8 cellular contexts compared by ENCODE assay signal in genomic region chr4:139560396-139561084, GRCh38. TPM values are rescaled to one million over a fixed set of nuclear protein-coding genes. Genes with fewer than 3 reads are reported as not detected.
DNase-seq lines count a peak whose midpoint lies in the region; ATAC-seq and FAIRE-seq lines count a peak whose summit lies in the region.

No MANE protein-coding gene starts in this region.

- H3K9me3 Mint-ChIP-seq in activated T-helper 2 cell treated with anti-CD3 and anti-CD28 coated beads, Interferon-gamma antibody, Interleukin-2, Interleukin-4, amounts not matched to agents 10 μg/mL and 5 μg/mL and 100 μg/mL, durations not matched to agents 14 hours and 24 hours and 36 hours: no peaks in the 10 kb centered on the region
- H3K9me3 Mint-ChIP-seq in natural killer cell treated with Interleukin-12 subunit alpha and Interleukin-12 subunit beta and Interleukin-15 and Interleukin-18, amount 100 ng/mL, for 72 hours: no peaks in the 10 kb centered on the region

- peak overlapping the region; percentile 2 for H3K27ac Mint-ChIP-seq in activated T-helper 2 cell treated with anti-CD3 and anti-CD28 coated beads, Interferon-gamma antibody, Interleukin-2, Interleukin-4, amounts not matched to agents 10 μg/mL and 5 μg/mL and 100 μg/mL, durations not matched to agents 14 hours and 24 hours and 36 hours
- H3K27ac Mint-ChIP-seq in natural killer cell treated with Interleukin-12 subunit alpha and Interleukin-12 subunit beta and Interleukin-15 and Interleukin-18, amount 100 ng/mL, for 72 hours: peak overlapping the region in 1 of 2 donors; percentile 9

- H3K36me3 Mint-ChIP-seq in activated T-helper 2 cell treated with anti-CD3 and anti-CD28 coated beads, Interferon-gamma antibody, Interleukin-2, Interleukin-4, amounts not matched to agents 10 μg/mL and 5 μg/mL and 100 μg/mL, durations not matched to agents 14 hours and 24 hours and 36 hours (ENCODE audit: low read depth): no peaks in the 10 kb centered on the region
- no peaks in the 10 kb centered on the region for H3K36me3 Mint-ChIP-seq in natural killer cell treated with Interleukin-12 subunit alpha and Interleukin-12 subunit beta and Interleukin-15 and Interleukin-18, amount 100 ng/mL, for 72 hours

- H3K4me1 Mint-ChIP-seq in activated T-helper 2 cell treated with anti-CD3 and anti-CD28 coated beads, Interferon-gamma antibody, Interleukin-2, Interleukin-4, amounts not matched to agents 10 μg/mL and 5 μg/mL and 100 μg/mL, durations not matched to agents 14 hours and 24 hours and 36 hours (ENCODE audit: low read depth): peaks cover 37% of the 10 kb centered on the region
- H3K4me1 Mint-ChIP-seq in natural killer cell treated with Interleukin-12 subunit alpha and Interleukin-12 subunit beta and Interleukin-15 and Interleukin-18, amount 100 ng/mL, for 72 hours (ENCODE audit: low read depth in 2 of 2): peaks cover 19 to 23% of the 10 kb centered on the region in 2 donors

- ATAC-seq in natural killer cell treated with Interleukin-12 subunit alpha and Interleukin-12 subunit beta and Interleukin-15 and Interleukin-18, amount 100 ng/mL, for 72 hours: peak; percentile 41 to 51
- ATAC-seq in GM18520 (IDR thresholded peaks at IDR 0.05; ENCODE audit: unreplicated experiment) (no peak), HG02588 (IDR thresholded peaks at IDR 0.05; ENCODE audit: unreplicated experiment) (no peak)

- H3K27me3 Mint-ChIP-seq in activated T-helper 2 cell treated with anti-CD3 and anti-CD28 coated beads, Interferon-gamma antibody, Interleukin-2, Interleukin-4, amounts not matched to agents 10 μg/mL and 5 μg/mL and 100 μg/mL, durations not matched to agents 14 hours and 24 hours and 36 hours (ENCODE audit: low read depth): peaks cover 6% of the 10 kb centered on the region
- H3K27me3 Mint-ChIP-seq in natural killer cell treated with Interleukin-12 subunit alpha and Interleukin-12 subunit beta and Interleukin-15 and Interleukin-18, amount 100 ng/mL, for 72 hours: peaks cover 15 to 20% of the 10 kb centered on the region in 2 donors

- intact Hi-C loops in activated T-helper 2 cell treated with anti-CD3 and anti-CD28 coated beads, Interferon-gamma antibody, Interleukin-2, Interleukin-4, amounts not matched to agents 10 μg/mL and 5 μg/mL and 100 μg/mL, durations not matched to agents 14 hours and 24 hours and 36 hours (cut with micrococcal nuclease): no loop called here

- no peak for FAIRE-seq in GM19239 (lab: Jason Lieb, UNC)

- DNase-seq in EH (ENCODE audit: low read depth) (peak; percentile 39), Kasumi-1 (lab: John Stamatoyannopoulos, UW) (peak; percentile 82 to 84), GM19239 (ENCODE audit: insufficient read length, low spot score) (no peak)
- DNase-seq in activated T-helper 2 cell treated with anti-CD3 and anti-CD28 coated beads, Interferon-gamma antibody, Interleukin-2, Interleukin-4, amounts not matched to agents 10 μg/mL and 5 μg/mL and 100 μg/mL, durations not matched to agents 14 hours and 24 hours and 36 hours (ENCODE audit: low spot score): no peak
- DNase-seq in natural killer cell treated with Interleukin-12 subunit alpha and Interleukin-12 subunit beta and Interleukin-15 and Interleukin-18, amount 100 ng/mL, for 72 hours (ENCODE audit: low spot score): no peak
- DNase-seq in stimulated activated CD4-positive, alpha-beta T cell treated with anti-CD3 and anti-CD28 coated beads, Interleukin-4, amount 100 ng/mL, for 24 hours: no peak

- no peak overlapping the region for H3K4me3 Mint-ChIP-seq in activated T-helper 2 cell treated with anti-CD3 and anti-CD28 coated beads, Interferon-gamma antibody, Interleukin-2, Interleukin-4, amounts not matched to agents 10 μg/mL and 5 μg/mL and 100 μg/mL, durations not matched to agents 14 hours and 24 hours and 36 hours (ENCODE audit: low read depth)
- H3K4me3 Mint-ChIP-seq in natural killer cell treated with Interleukin-12 subunit alpha and Interleukin-12 subunit beta and Interleukin-15 and Interleukin-18, amount 100 ng/mL, for 72 hours: peak overlapping the region; percentile 21

RNA-seq across cellular contexts. Expression of gene SETD7, which starts 4.5 kb away (rescaled TPM):
- 20.3 and 20.7 TPM in 2 replicates for total RNA-seq in activated T-helper 2 cell treated with anti-CD3 and anti-CD28 coated beads, Interferon-gamma antibody, Interleukin-2, Interleukin-4, amounts not matched to agents 10 μg/mL and 5 μg/mL and 100 μg/mL, durations not matched to agents 14 hours and 24 hours and 36 hours
- 10 to 100 TPM in 1 of 2 donors, 1 to 10 TPM in 1; 5.7 to 10.1 TPM for total RNA-seq in natural killer cell treated with Interleukin-12 subunit alpha and Interleukin-12 subunit beta and Interleukin-15 and Interleukin-18, amount 100 ng/mL, for 72 hours

Comparison
In these comparisons a context has a peak if more than half of its experiments do, and no peak if none do; other contexts are left out.
1. DNase-seq: peak in EH (single experiment) and Kasumi-1 (2 of 2); none in activated T-helper 2 cell treated with anti-CD3 and anti-CD28 coated beads, Interferon-gamma antibody, Interleukin-2, Interleukin-4, amounts not matched to agents 10 μg/mL and 5 μg/mL and 100 μg/mL, durations not matched to agents 14 hours and 24 hours and 36 hours (single experiment), natural killer cell treated with Interleukin-12 subunit alpha and Interleukin-12 subunit beta and Interleukin-15 and Interleukin-18, amount 100 ng/mL, for 72 hours (single experiment), stimulated activated CD4-positive, alpha-beta T cell treated with anti-CD3 and anti-CD28 coated beads, Interleukin-4, amount 100 ng/mL, for 24 hours (single experiment) and GM19239 (single experiment).
2. ATAC-seq: peak in natural killer cell treated with Interleukin-12 subunit alpha and Interleukin-12 subunit beta and Interleukin-15 and Interleukin-18, amount 100 ng/mL, for 72 hours (2 of 2); none in GM18520 (single experiment) and HG02588 (single experiment).